11 cellular contexts compared by ENCODE assay signal in genomic region chr17:72117470-72117747, GRCh38. TPM values are rescaled to one million over a fixed set of nuclear protein-coding genes. Genes with fewer than 3 reads are reported as not detected.
DNase-seq lines count a peak whose midpoint lies in the region; ATAC-seq, FAIRE-seq and TF ChIP-seq lines count a peak whose summit lies in the region.
"Had no signal": no experiment of that assay in that cellular context is flagged by ENCODE, and none has a peak within 500 bp of the region (broad histone marks: within the 10 kb centered on the region; RNA-seq: fewer than 3 reads in every experiment).

No MANE protein-coding gene starts in this region.

- no peak for DNase-seq in NT2/D1 (ENCODE audit: low read depth, low spot score)
- DNase-seq in suprapubic skin (ENCODE audit: low spot score in 2 of 2), result no peak
- no peak for DNase-seq in SHP77 treated with DMSO at 0.1 percent for 48 hours (lab: John Stamatoyannopoulos, UW)
- DNase-seq in GM12891 (ENCODE audit: insufficient read length, low spot score), result no peak
- DNase-seq: cortex of kidney, DMS 273 treated with DMSO at 0.1 percent for 48 hours had no signal

- TF ChIP-seq CTCF in suprapubic skin (IDR thresholded peaks at IDR 0.05), result no peak

- ATAC-seq in GM21529 (IDR thresholded peaks at IDR 0.05; ENCODE audit: unreplicated experiment), result no peak

- TF ChIP-seq EP300 in suprapubic skin (IDR thresholded peaks at IDR 0.05), result no peak

- FAIRE-seq in GM12891 (lab: Jason Lieb, UNC), result no peak

- TF ChIP-seq POLR2A in suprapubic skin (IDR thresholded peaks at IDR 0.05), result no peak
- no peak for TF ChIP-seq POLR2A in GM12891 (IDR thresholded peaks at IDR 0.05; ENCODE audit: low read depth, low read length)

- H3K4me1 ChIP-seq in NT2/D1 (ENCODE audit: insufficient read depth, insufficient read length) (peaks cover 3% of the 10 kb centered on the region), ectodermal cell (ENCODE audit: control insufficient read depth, insufficient read depth, low read length) (peaks cover 19% of the 10 kb centered on the region), mesodermal cell (ENCODE audit: control insufficient read depth, insufficient read depth, low read length, poor library complexity, severe bottlenecking) (peaks cover 6% of the 10 kb centered on the region), suprapubic skin (peaks cover 59% of the 10 kb centered on the region)

- H3K27me3 ChIP-seq in NT2/D1 (ENCODE audit: insufficient read depth, insufficient read length) (peaks cover 72% of the 10 kb centered on the region), ectodermal cell (ENCODE audit: control insufficient read depth, insufficient read depth, low read length, poor library complexity, severe bottlenecking) (peaks cover 71% of the 10 kb centered on the region), suprapubic skin (peaks cover 89% of the 10 kb centered on the region)

- peak overlapping the region; percentile 68 for H3K9ac ChIP-seq in NT2/D1 (ENCODE audit: insufficient read length, low read depth)
- H3K9ac ChIP-seq: KMS-11 had no signal

- H3K9me3 ChIP-seq in NT2/D1 (ENCODE audit: insufficient read depth, low read length) (no peaks in the 10 kb centered on the region), ectodermal cell (ENCODE audit: control insufficient read depth, low read length) (no peaks in the 10 kb centered on the region), mesodermal cell (ENCODE audit: control insufficient read depth, low read length) (no peaks in the 10 kb centered on the region), suprapubic skin (no peaks in the 10 kb centered on the region)
- H3K9me3 ChIP-seq: Peyer's patch had no signal

- H3K27ac ChIP-seq in ectodermal cell (ENCODE audit: insufficient read depth, low read depth, low read length, poor library complexity, severe bottlenecking) (no peak overlapping the region), mesodermal cell (ENCODE audit: low read depth, low read length, severe bottlenecking) (no peak overlapping the region), suprapubic skin (peak overlapping the region; percentile 54)
- H3K27ac ChIP-seq: KMS-11, Peyer's patch had no signal

- H3K36me3 ChIP-seq in NT2/D1 (ENCODE audit: insufficient read depth, insufficient read length, low read length) (no peaks in the 10 kb centered on the region), ectodermal cell (ENCODE audit: control insufficient read depth, insufficient read depth, low read length) (no peaks in the 10 kb centered on the region), mesodermal cell (ENCODE audit: control insufficient read depth, insufficient read depth, low read length) (no peaks in the 10 kb centered on the region), suprapubic skin (no peaks in the 10 kb centered on the region)
- H3K36me3 ChIP-seq: Peyer's patch had no signal

- 1 to 2% methylated on average over 12 of the region's 12 CpGs for WGBS in ectodermal cell, 2 experiments
- 2% methylated on average over 9 of the region's 12 CpGs; no CpG with 5 or more reads in 1 of the 2 experiments for WGBS in mesodermal cell (ENCODE audit: insufficient coverage in 2 of 2), 2 experiments
- 0% methylated on average over 3 of the region's 12 CpGs for WGBS in suprapubic skin

- H3K4me3 ChIP-seq in NT2/D1 (ENCODE audit: insufficient read length, low read depth) (peak overlapping the region; percentile 45), ectodermal cell (ENCODE audit: insufficient read depth, low read depth, low read length) (peak overlapping the region; percentile 37), mesodermal cell (ENCODE audit: extremely low read depth, insufficient read depth, low read length, poor library complexity, severe bottlenecking) (peak overlapping the region; percentile 35), suprapubic skin (peak overlapping the region; percentile 61)

TF ChIP-seq in GM12891, 5 proteins besides CTCF, POLR2A, EP300 and RAD21:
- TF ChIP-seq TAF1 (IDR thresholded peaks at IDR 0.05; ENCODE audit: low read depth, low read length) (no peak), POU2F2 (IDR thresholded peaks at IDR 0.05; ENCODE audit: low read depth, low read length) (no peak), PAX5 (IDR thresholded peaks at IDR 0.05; ENCODE audit: insufficient read depth, low read length, severe bottlenecking) (no peak), POLR2AphosphoS5 (IDR thresholded peaks at IDR 0.05; ENCODE audit: low read depth, low read length) (no peak), SPI1 (IDR thresholded peaks at IDR 0.05; ENCODE audit: low read depth, low read length) (no peak)

RNA-seq across cellular contexts. Expression of gene SOX9, which starts 3.4 kb away (rescaled TPM):
- 59.7 TPM for polyA plus RNA-seq in ectodermal cell (2013, experiment 1 of 4)
- polyA plus RNA-seq in ectodermal cell (2013, experiment 2 of 4), result 51.6 TPM
- 29.5 TPM for polyA plus RNA-seq in ectodermal cell (2013, experiment 3 of 4)
- polyA plus RNA-seq in ectodermal cell (2013, experiment 4 of 4), result 32.3 TPM
- 55.4 TPM for polyA plus RNA-seq in mesodermal cell (2013, experiment 1 of 2)
- 37.4 TPM for polyA plus RNA-seq in mesodermal cell (2013, experiment 2 of 2)
- 10 to 100 TPM; 30.0 to 52.3 (median 42.9) TPM for total RNA-seq in suprapubic skin
- polyA plus RNA-seq in GM12891 (2012; ENCODE audit: low read depth, missing spikeins), result 3.6 TPM
